Comparison of ENCODE assay signal across 12 cellular contexts in genomic region chr7:26307226-26307625, GRCh38. TPM values are rescaled to one million over a fixed set of nuclear protein-coding genes. Genes with fewer than 3 reads are reported as not detected.
A peak's percentile ranks its signal among the peaks of the same experiment; 100 is the strongest.
DNase-seq lines count a peak whose midpoint lies in the region; TF ChIP-seq lines count a peak whose summit lies in the region.
"Had no signal": no experiment of that assay in that cellular context is flagged by ENCODE, and none has a peak within 500 bp of the region (broad histone marks: within the 10 kb centered on the region; RNA-seq: fewer than 3 reads in every experiment).

No MANE protein-coding gene starts in this region.

- H3K4me1 ChIP-seq in transverse colon: peaks cover 0 to 6% (median 0%) of the 10 kb centered on the region in 4 donors

- DNase-seq in SIG-M5 treated with dmso at 0.1 percent for 504 hours (lab: John Stamatoyannopoulos, UW; ENCODE audit: unreplicated experiment): peak; percentile 54
- DNase-seq in SIG-M5 (lab: John Stamatoyannopoulos, UW): no peak
- DNase-seq in activated T-helper 2 cell treated with anti-CD3 and anti-CD28 coated beads, Interferon-gamma antibody, Interleukin-2, Interleukin-4, amounts not matched to agents 10 μg/mL and 5 μg/mL and 100 μg/mL, durations not matched to agents 14 hours and 24 hours and 36 hours (ENCODE audit: low spot score): no peak
- peak; percentile 65 for DNase-seq in kidney tubule cell (ENCODE audit: low spot score)
- peak; percentile 23 for DNase-seq in transverse colon
- no peak for DNase-seq in stimulated activated CD4-positive, alpha-beta T cell treated with anti-CD3 and anti-CD28 coated beads, Interleukin-12 subunit alpha, Interleukin-12 subunit beta, amount 100 ng/mL, for 4 hours
- no peak for DNase-seq in stimulated activated CD4-positive, alpha-beta T cell treated with anti-CD3 and anti-CD28 coated beads, Interleukin-4, amount 100 ng/mL, for 24 hours
- DNase-seq in DMS79 treated with DMSO at 0.1 percent for 48 hours (lab: John Stamatoyannopoulos, UW): no peak
- DNase-seq: activated naive CD4-positive, alpha-beta T cell; kidney had no signal

- intact Hi-C loops in activated T-helper 2 cell treated with anti-CD3 and anti-CD28 coated beads, Interferon-gamma antibody, Interleukin-2, Interleukin-4, amounts not matched to agents 10 μg/mL and 5 μg/mL and 100 μg/mL, durations not matched to agents 14 hours and 24 hours and 36 hours (cut with micrococcal nuclease): no loop called here
- intact Hi-C loops in transverse colon (cut with DNase I; ENCODE audit: low total_unique reads): no loop called here

- TF ChIP-seq EP300 in transverse colon (IDR thresholded peaks at IDR 0.05; ENCODE audit: low read depth): no peak

- no peaks in the 10 kb centered on the region for H3K27me3 Mint-ChIP-seq in activated T-helper 2 cell treated with anti-CD3 and anti-CD28 coated beads, Interferon-gamma antibody, Interleukin-2, Interleukin-4, amounts not matched to agents 10 μg/mL and 5 μg/mL and 100 μg/mL, durations not matched to agents 14 hours and 24 hours and 36 hours (ENCODE audit: low read depth)
- H3K27me3 Mint-ChIP-seq: IgD-negative memory B cell had no signal

- no peaks in the 10 kb centered on the region for H3K9me3 ChIP-seq in transverse colon

- no peak overlapping the region for H3K4me3 ChIP-seq in transverse colon

- H3K27ac ChIP-seq in transverse colon: peak overlapping the region in 3 of 4 donors; percentile 8 to 45 (median 32)
- H3K27ac ChIP-seq: 22Rv1 had no signal

- peaks cover 55% of the 10 kb centered on the region for H3K36me3 Mint-ChIP-seq in activated T-helper 2 cell treated with anti-CD3 and anti-CD28 coated beads, Interferon-gamma antibody, Interleukin-2, Interleukin-4, amounts not matched to agents 10 μg/mL and 5 μg/mL and 100 μg/mL, durations not matched to agents 14 hours and 24 hours and 36 hours (ENCODE audit: low read depth)

- no peak overlapping the region for H3K4me3 Mint-ChIP-seq in activated T-helper 2 cell treated with anti-CD3 and anti-CD28 coated beads, Interferon-gamma antibody, Interleukin-2, Interleukin-4, amounts not matched to agents 10 μg/mL and 5 μg/mL and 100 μg/mL, durations not matched to agents 14 hours and 24 hours and 36 hours (ENCODE audit: low read depth)

- no peak for TF ChIP-seq POLR2A in transverse colon (IDR thresholded peaks at IDR 0.05)

- TF ChIP-seq CTCF in transverse colon (IDR thresholded peaks at IDR 0.05): no peak

- WGBS in transverse colon (ENCODE audit: low coverage in 1 of 2), 2 donors: 74 to 77% methylated on average over 3 to 6 of the region's 6 CpGs

- no peaks in the 10 kb centered on the region for H3K9me3 Mint-ChIP-seq in activated T-helper 2 cell treated with anti-CD3 and anti-CD28 coated beads, Interferon-gamma antibody, Interleukin-2, Interleukin-4, amounts not matched to agents 10 μg/mL and 5 μg/mL and 100 μg/mL, durations not matched to agents 14 hours and 24 hours and 36 hours
- H3K9me3 Mint-ChIP-seq: IgD-negative memory B cell had no signal

- H3K27ac Mint-ChIP-seq in activated T-helper 2 cell treated with anti-CD3 and anti-CD28 coated beads, Interferon-gamma antibody, Interleukin-2, Interleukin-4, amounts not matched to agents 10 μg/mL and 5 μg/mL and 100 μg/mL, durations not matched to agents 14 hours and 24 hours and 36 hours: peak overlapping the region; percentile 39

- H3K4me1 Mint-ChIP-seq in activated T-helper 2 cell treated with anti-CD3 and anti-CD28 coated beads, Interferon-gamma antibody, Interleukin-2, Interleukin-4, amounts not matched to agents 10 μg/mL and 5 μg/mL and 100 μg/mL, durations not matched to agents 14 hours and 24 hours and 36 hours (ENCODE audit: low read depth): peaks cover 36% of the 10 kb centered on the region

- H3K27me3 ChIP-seq in transverse colon: no peaks in the 10 kb centered on the region

- H3K36me3 ChIP-seq in transverse colon: no peaks in the 10 kb centered on the region

- in situ Hi-C loops in transverse colon (cut with MboI; ENCODE audit: low pct_ligation_motif_present in 1 of 4, low pct_unique_long_range_greater_than_20kb in 1 of 4, low sequenced_read_pairs in 3 of 4): no loop called here

RNA-seq across cellular contexts. Expression of gene SNX10, which starts 15.6 kb away (rescaled TPM):
- 54.9 and 59.3 TPM in 2 replicates for total RNA-seq in activated T-helper 2 cell treated with anti-CD3 and anti-CD28 coated beads, Interferon-gamma antibody, Interleukin-2, Interleukin-4, amounts not matched to agents 10 μg/mL and 5 μg/mL and 100 μg/mL, durations not matched to agents 14 hours and 24 hours and 36 hours
- 1 to 10 TPM in 3 of 4 donors, not detected in 1; 1.5 to 5.9 (median 3.1) TPM for total RNA-seq in transverse colon

Comparison
In these comparisons a context has a peak if more than half of its experiments do, and no peak if none do; other contexts are left out.
1. DNase-seq: peak in SIG-M5 treated with dmso at 0.1 percent for 504 hours (single experiment), kidney tubule cell (single experiment) and transverse colon (single experiment); none in SIG-M5 (single experiment), activated T-helper 2 cell treated with anti-CD3 and anti-CD28 coated beads, Interferon-gamma antibody, Interleukin-2, Interleukin-4, amounts not matched to agents 10 μg/mL and 5 μg/mL and 100 μg/mL, durations not matched to agents 14 hours and 24 hours and 36 hours (single experiment), stimulated activated CD4-positive, alpha-beta T cell treated with anti-CD3 and anti-CD28 coated beads, Interleukin-12 subunit alpha, Interleukin-12 subunit beta, amount 100 ng/mL, for 4 hours (single experiment), stimulated activated CD4-positive, alpha-beta T cell treated with anti-CD3 and anti-CD28 coated beads, Interleukin-4, amount 100 ng/mL, for 24 hours (single experiment) and DMS79 treated with DMSO at 0.1 percent for 48 hours (single experiment).